In the genomic region with DNA sequence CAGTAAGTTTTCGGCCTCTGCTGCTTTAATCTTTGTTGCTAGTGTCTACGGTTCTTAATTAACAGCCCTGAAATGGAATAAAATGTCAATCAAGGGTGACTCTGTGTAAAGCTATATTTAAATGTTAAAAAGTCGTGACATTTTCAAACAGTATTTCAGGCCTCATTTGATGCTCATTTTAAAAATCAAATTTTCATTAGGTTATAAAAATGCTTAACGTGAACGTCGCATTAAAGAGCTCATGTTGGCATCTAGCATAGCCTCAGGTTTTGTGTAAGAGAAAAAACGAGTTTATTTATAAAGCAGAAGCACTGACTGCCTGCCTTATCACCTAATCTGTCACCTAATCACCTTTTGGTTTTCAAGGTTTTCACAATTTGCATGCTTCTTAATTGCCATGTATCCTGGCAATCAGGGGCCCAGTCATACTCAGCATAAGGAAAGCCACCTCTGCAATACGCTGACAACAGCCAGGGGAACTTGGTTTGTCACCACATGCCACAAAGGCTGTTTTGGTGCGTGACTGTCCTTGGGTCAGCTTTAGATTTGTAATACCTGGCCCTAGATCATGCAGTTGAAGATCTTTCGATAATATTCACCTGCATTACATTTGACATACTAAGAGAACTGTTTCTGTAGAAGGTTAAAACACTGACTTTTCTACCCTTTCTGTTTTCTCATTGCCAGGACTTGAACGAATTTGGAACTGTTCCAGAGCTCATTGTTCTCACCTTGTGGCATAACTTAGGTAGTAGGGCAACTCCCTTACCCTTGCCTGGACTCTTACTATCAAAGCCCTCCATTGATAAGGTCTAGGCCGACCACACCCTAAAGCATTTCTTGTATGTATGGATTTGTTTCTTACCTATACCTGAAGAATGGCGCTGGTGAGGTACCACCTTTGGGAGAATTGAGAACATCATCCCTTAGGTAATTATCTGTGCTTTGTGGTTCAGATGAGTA, we compare ENCODE assay signal across 9 cellular contexts.
DNase-seq lines count a peak whose midpoint lies in the region; ATAC-seq lines count a peak whose summit lies in the region.
"Had no signal": no experiment of that assay in that cellular context is flagged by ENCODE, and none has a peak within 500 bp of the region (broad histone marks: within the 10 kb centered on the region; RNA-seq: fewer than 3 reads in every experiment).

No MANE protein-coding gene starts in this region.

- H3K4me3 ChIP-seq in SK-N-MC: peak overlapping the region; percentile 42
- H3K4me3 ChIP-seq: cardiac muscle cell had no signal

- no peaks in the 10 kb centered on the region for H3K36me3 ChIP-seq in SK-N-MC (ENCODE audit: insufficient read depth, low read length)
- H3K36me3 ChIP-seq: cardiac muscle cell had no signal

- H3K36me3 Mint-ChIP-seq in stimulated activated effector memory CD8-positive, alpha-beta T cell treated with anti-CD3 and anti-CD28 coated beads, Interleukin-12 subunit alpha, Interleukin-12 subunit beta, amount 100 ng/mL, for 72 hours: no peaks in the 10 kb centered on the region

- peaks cover 43% of the 10 kb centered on the region for H3K4me1 Mint-ChIP-seq in stimulated activated effector memory CD8-positive, alpha-beta T cell treated with anti-CD3 and anti-CD28 coated beads, Interleukin-12 subunit alpha, Interleukin-12 subunit beta, amount 100 ng/mL, for 72 hours

- peak overlapping the region; percentile 79 for H3K27ac Mint-ChIP-seq in stimulated activated effector memory CD8-positive, alpha-beta T cell treated with anti-CD3 and anti-CD28 coated beads, Interleukin-12 subunit alpha, Interleukin-12 subunit beta, amount 100 ng/mL, for 72 hours

- DNase-seq in DMS153 treated with DMSO at 0.1 percent for 48 hours (lab: John Stamatoyannopoulos, UW; ENCODE audit: unreplicated experiment): peak; percentile 8
- DNase-seq in DMS153 (lab: John Stamatoyannopoulos, UW): no peak
- no peak for DNase-seq in SK-N-MC (ENCODE audit: low read depth, low spot score)
- no peak for DNase-seq in epithelial cell of prostate (ENCODE audit: low read depth, low spot score)
- peak in 1 of 2 donors; percentile 68 for DNase-seq in stimulated activated effector memory CD8-positive, alpha-beta T cell treated with anti-CD3 and anti-CD28 coated beads, Interleukin-12 subunit alpha, Interleukin-12 subunit beta, amount 100 ng/mL, for 72 hours (ENCODE audit: low spot score in 2 of 2)
- DNase-seq in amygdala (lab: John Stamatoyannopoulos, UW): no peak

- no peaks in the 10 kb centered on the region for H3K9me3 Mint-ChIP-seq in stimulated activated effector memory CD8-positive, alpha-beta T cell treated with anti-CD3 and anti-CD28 coated beads, Interleukin-12 subunit alpha, Interleukin-12 subunit beta, amount 100 ng/mL, for 72 hours

- peak overlapping the region; percentile 46 for H3K9ac ChIP-seq in SK-N-MC (ENCODE audit: insufficient read length)

- H3K9me3 ChIP-seq in SK-N-MC (ENCODE audit: low read depth, low read length): no peaks in the 10 kb centered on the region

- peak overlapping the region; percentile 50 for H3K4me3 Mint-ChIP-seq in stimulated activated effector memory CD8-positive, alpha-beta T cell treated with anti-CD3 and anti-CD28 coated beads, Interleukin-12 subunit alpha, Interleukin-12 subunit beta, amount 100 ng/mL, for 72 hours

- peak; percentile 71 for ATAC-seq in stimulated activated effector memory CD8-positive, alpha-beta T cell treated with anti-CD3 and anti-CD28 coated beads, Interleukin-12 subunit alpha, Interleukin-12 subunit beta, amount 100 ng/mL, for 72 hours
- ATAC-seq in GM21529 (IDR thresholded peaks at IDR 0.05; ENCODE audit: unreplicated experiment) (no peak), HG03520 (IDR thresholded peaks at IDR 0.05; ENCODE audit: unreplicated experiment) (no peak)

- peak overlapping the region; percentile 81 for H3K27ac ChIP-seq in SK-N-MC
- peak overlapping the region; percentile 94 for H3K27ac ChIP-seq in epithelial cell of prostate
- H3K27ac ChIP-seq: cardiac muscle cell had no signal
